ENCODE assay signal across 8 cellular contexts in the genomic region with DNA sequence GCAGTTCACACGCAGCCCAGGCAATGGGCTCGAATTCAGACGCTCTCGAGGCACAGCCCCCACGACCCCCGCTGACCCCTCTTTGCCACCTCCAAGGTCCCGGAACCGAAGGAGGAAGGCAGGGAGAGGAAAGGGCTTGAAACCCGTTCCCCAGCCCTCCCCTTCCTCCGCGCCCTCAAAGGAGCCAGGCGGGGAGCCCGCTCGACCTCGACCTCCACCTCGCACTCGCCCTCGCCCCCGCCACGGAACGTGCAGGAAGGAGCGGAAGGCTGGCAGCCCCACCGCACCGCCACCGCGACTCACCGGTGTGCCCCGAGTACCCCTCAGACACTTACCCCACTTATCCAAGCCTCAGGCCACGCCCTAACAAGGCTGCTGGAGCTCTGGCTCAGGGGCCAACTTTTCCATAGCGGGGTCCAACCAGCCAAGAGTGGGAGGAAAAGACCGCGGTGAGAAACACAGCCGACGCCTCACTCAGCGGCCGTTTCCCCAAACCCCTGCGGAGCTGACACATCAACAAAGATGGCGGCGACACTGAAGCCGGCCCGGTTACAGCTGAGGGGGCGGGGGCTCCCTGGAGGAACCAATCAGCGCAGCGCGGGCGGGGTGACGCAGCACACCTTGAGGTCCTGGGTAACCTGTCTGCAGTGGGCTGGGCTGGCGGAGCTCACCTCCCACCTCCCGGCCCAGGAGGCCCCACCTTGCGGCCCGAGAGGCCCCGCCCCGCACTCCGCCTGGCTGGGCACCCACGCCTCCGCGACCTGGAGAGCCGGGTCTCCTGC. TPM values are rescaled to one million over a fixed set of nuclear protein-coding genes. Genes with fewer than 3 reads are reported as not detected.
A peak's percentile ranks its signal among the peaks of the same experiment; 100 is the strongest.
DNase-seq lines count a peak whose midpoint lies in the region; ATAC-seq and TF ChIP-seq lines count a peak whose summit lies in the region.

A gene (minus strand): TSS at position 524 of the 782 bp plus-strand sequence. CDS start 10,935 bp downstream, outside the sequence.

- peak; percentile 99 for ATAC-seq in HG02840 (IDR thresholded peaks at IDR 0.05; ENCODE audit: low FRiP score, unreplicated experiment)
- peak; percentile 97 to 99 (median 98) for ATAC-seq in heart right ventricle
- ATAC-seq in upper lobe of left lung (ENCODE audit: low FRiP score in 2 of 2), result peak; percentile 98 to 100

- H3K4me1 ChIP-seq in heart right ventricle (peaks cover 0 to 35% (median 22%) of the 10 kb centered on the region in 9 donors), upper lobe of left lung (peaks cover 8 to 22% (median 17%) of the 10 kb centered on the region in 4 donors)

- in situ Hi-C loops in GM13977 (cut with MboI; ENCODE audit: low pct_unique_long_range_greater_than_20kb, low sequenced_read_pairs, unreplicated experiment), result no loop called here

- H3K36me3 ChIP-seq in heart right ventricle (peaks cover 0 to 4% (median 0%) of the 10 kb centered on the region in 9 donors), upper lobe of left lung (no peaks in the 10 kb centered on the region)

- TF ChIP-seq EP300 in upper lobe of left lung (IDR thresholded peaks at IDR 0.05), result no peak

- TF ChIP-seq CTCF in GM13977 (IDR thresholded peaks at IDR 0.05; ENCODE audit: extremely low read depth, insufficient read depth, missing control alignments), result no peak
- TF ChIP-seq CTCF in heart right ventricle (IDR thresholded peaks at IDR 0.05), result no peak
- TF ChIP-seq CTCF in upper lobe of left lung (IDR thresholded peaks at IDR 0.05), result no peak

- H3K27me3 ChIP-seq in heart right ventricle (no peaks in the 10 kb centered on the region), upper lobe of left lung (no peaks in the 10 kb centered on the region)

- intact Hi-C loops in T-helper 1 cell treated with Interleukin-12 subunit alpha and Interleukin-12 subunit beta and Interleukin-4 antibody, amounts not matched to agents 30 ng/mL and 1 ng/mL, for 36 hours (cut with micrococcal nuclease), result loop anchor here (1.0 to 5.0 kb wide), 14 partner anchors 91 to 1989 kb away; a partner anchor contains a TSS
- intact Hi-C loops in heart right ventricle (cut with DNase I) (loop anchor here in 1 of 10 donors (10.0 kb wide), 1 partner anchor 91 kb away; no protein-coding TSS in a partner anchor), posterior vena cava (cut with DNase I) (no loop called here)

- TF ChIP-seq POLR2A in upper lobe of left lung (IDR thresholded peaks at IDR 0.05), result peak in 3 of 4 donors; percentile 32 to 84 (median 73)

- peak within 1 kb of the TSS; percentile 68 to 100 (median 92) for H3K4me3 ChIP-seq in heart right ventricle
- H3K4me3 ChIP-seq in upper lobe of left lung, result peak within 1 kb of the TSS; percentile 78 to 95 (median 85)

- H3K27ac ChIP-seq in heart right ventricle (peak within 1 kb of the TSS; percentile 84 to 98 (median 92)), upper lobe of left lung (peak within 1 kb of the TSS; percentile 94 to 98 (median 98))

- peaks cover 0 to 14% (median 4%) of the 10 kb centered on the region in 11 donors for H3K9me3 ChIP-seq in heart right ventricle
- H3K9me3 ChIP-seq in upper lobe of left lung, result peaks cover 0 to 1% (median under 1%) of the 10 kb centered on the region in 4 donors

- 0 to 1% methylated on average over 56 to 58 of the region's 58 CpGs for WGBS in heart right ventricle, 2 donors
- WGBS in upper lobe of left lung, 2 donors, result 0% methylated on average over 33 to 46 of the region's 58 CpGs

- DNase-seq in GM13977 (ENCODE audit: low spot score) (peak; percentile 96), NCI-H1436 (lab: John Stamatoyannopoulos, UW) (peak; percentile 97), amniotic stem cell (lab: John Stamatoyannopoulos, UW) (peak; percentile 79), heart right ventricle (peak; percentile 93), posterior vena cava (ENCODE audit: low spot score) (peak; percentile 97), upper lobe of left lung (peak; percentile 99)

RNA-seq across cellular contexts. Expression of the gene that starts here (rescaled TPM):
- 19.4 and 20.5 TPM in 2 replicates for total RNA-seq in T-helper 1 cell treated with Interleukin-12 subunit alpha and Interleukin-12 subunit beta and Interleukin-4 antibody, amounts not matched to agents 30 ng/mL and 1 ng/mL, for 36 hours
- total RNA-seq in heart right ventricle (10 to 100 TPM; 14.4 to 28.9 (median 20.5) TPM), posterior vena cava (10 to 100 TPM; 17.7 to 18.2 TPM), upper lobe of left lung (10 to 100 TPM; 21.4 to 90.0 (median 30.9) TPM)
- polyA plus RNA-seq in heart right ventricle, result 1 to 10 TPM; 3.4 to 7.2 TPM

Comparison
In these comparisons a context has a peak if more than half of its experiments do, and no peak if none do; other contexts are left out.
1. Peak in every context shown above with its lines: DNase-seq, ATAC-seq, H3K4me3 ChIP-seq and H3K27ac ChIP-seq.